ENCODE assay signal across 15 cellular contexts in genomic region chr11:57500526-57500925, GRCh38. TPM values are rescaled to one million over a fixed set of nuclear protein-coding genes. Genes with fewer than 3 reads are reported as not detected.
DNase-seq lines count a peak whose midpoint lies in the region; ATAC-seq and TF ChIP-seq lines count a peak whose summit lies in the region.
"Had no signal": no experiment of that assay in that cellular context is flagged by ENCODE, and none has a peak within 500 bp of the region (broad histone marks: within the 10 kb centered on the region; RNA-seq: fewer than 3 reads in every experiment).

No MANE protein-coding gene starts in this region.

- H3K4me3 ChIP-seq in coronary artery (peak overlapping the region; percentile 62), right lobe of liver (no peak overlapping the region), tibial artery (no peak overlapping the region)

- intact Hi-C loops in right lobe of liver (cut with DNase I) = no loop called here
- intact Hi-C loops in tibial artery (cut with DNase I; ENCODE audit: low total_unique reads) = no loop called here

- TF ChIP-seq CTCF in coronary artery (IDR thresholded peaks at IDR 0.05) (no peak), right lobe of liver (IDR thresholded peaks at IDR 0.05) (no peak), tibial artery (IDR thresholded peaks at IDR 0.05) (no peak)

- H3K36me3 ChIP-seq in right lobe of liver (peaks cover 0 to 19% (median 11%) of the 10 kb centered on the region in 4 donors), tibial artery (peaks cover 0 to 21% (median 3%) of the 10 kb centered on the region in 3 donors)

- no peaks in the 10 kb centered on the region for H3K9me3 ChIP-seq in right lobe of liver
- no peaks in the 10 kb centered on the region for H3K9me3 ChIP-seq in tibial artery

- ATAC-seq in right lobe of liver = no peak
- no peak for ATAC-seq in GM21576 (IDR thresholded peaks at IDR 0.05; ENCODE audit: unreplicated experiment)
- ATAC-seq in HG03460 (IDR thresholded peaks at IDR 0.05; ENCODE audit: unreplicated experiment) = no peak

- no peaks in the 10 kb centered on the region for H3K27me3 ChIP-seq in right lobe of liver
- no peaks in the 10 kb centered on the region for H3K27me3 ChIP-seq in tibial artery

- H3K4me1 ChIP-seq in right lobe of liver = peaks cover 0 to 92% (median 45%) of the 10 kb centered on the region in 4 donors
- peaks cover 11 to 19% (median 14%) of the 10 kb centered on the region in 4 donors for H3K4me1 ChIP-seq in tibial artery

- DNase-seq in NCI-H510A (lab: John Stamatoyannopoulos, UW) = peak; percentile 13
- no peak for DNase-seq in coronary artery (ENCODE audit: low spot score)
- DNase-seq in right lobe of liver = no peak
- DNase-seq in tibial artery = no peak
- DNase-seq in HUDEP-2 (lab: John Stamatoyannopoulos, UW; ENCODE audit: unreplicated experiment in 76 of 76) = no peak
- DNase-seq: activated naive CD4-positive, alpha-beta T cell treated with anti-CD3 and anti-CD28 coated beads, Interleukin-2, amount 50 U/mL, for 16 hours; cerebellar nuclear complex; erythroblast; KBM-7; NCI-H146; NCI-H774; stimulated activated naive CD4-positive, alpha-beta T cell treated with Interleukin-2 at 50 U/mL for 16 hours had no signal

- TF ChIP-seq POLR2A in right lobe of liver (IDR thresholded peaks at IDR 0.05) = no peak

- 50% methylated on average over 7 of the region's 8 CpGs for WGBS in right lobe of liver (ENCODE audit: insufficient coverage, low coverage, low lambda C conversion rate, missing lambda C conversion rate)

- H3K27ac ChIP-seq in coronary artery = peak overlapping the region; percentile 64 to 91
- H3K27ac ChIP-seq in right lobe of liver = peak overlapping the region in 2 of 3 donors; percentile 86 to 95
- H3K27ac ChIP-seq in tibial artery = peak overlapping the region; percentile 79 to 82

RNA-seq across cellular contexts. Expression of gene SLC43A1, which starts 15.0 kb away (rescaled TPM):
- 100 to 1,000 TPM in 3 of 6 experiments, 10 to 100 TPM in 3; 38.9 to 173 (median 106) TPM for total RNA-seq in right lobe of liver

RNA-seq across cellular contexts. Expression of gene TIMM10, which starts 30.0 kb away (rescaled TPM):
- 10 to 100 TPM; 19.6 to 48.5 (median 39.0) TPM for total RNA-seq in right lobe of liver

RNA-seq across cellular contexts. Expression of gene SMTNL1, which starts 36.9 kb away (rescaled TPM):
- total RNA-seq in right lobe of liver = not detected
- total RNA-seq: activated CD8-positive, alpha-beta memory T cell treated with anti-CD3 and anti-CD28 coated beads for 36 hours had no signal

RNA-seq across cellular contexts. Expression of gene RTN4RL2, which starts 40.2 kb away (rescaled TPM):
- total RNA-seq in right lobe of liver = 10 to 100 TPM; 12.5 to 54.4 (median 18.6) TPM
